In the genomic region with DNA sequence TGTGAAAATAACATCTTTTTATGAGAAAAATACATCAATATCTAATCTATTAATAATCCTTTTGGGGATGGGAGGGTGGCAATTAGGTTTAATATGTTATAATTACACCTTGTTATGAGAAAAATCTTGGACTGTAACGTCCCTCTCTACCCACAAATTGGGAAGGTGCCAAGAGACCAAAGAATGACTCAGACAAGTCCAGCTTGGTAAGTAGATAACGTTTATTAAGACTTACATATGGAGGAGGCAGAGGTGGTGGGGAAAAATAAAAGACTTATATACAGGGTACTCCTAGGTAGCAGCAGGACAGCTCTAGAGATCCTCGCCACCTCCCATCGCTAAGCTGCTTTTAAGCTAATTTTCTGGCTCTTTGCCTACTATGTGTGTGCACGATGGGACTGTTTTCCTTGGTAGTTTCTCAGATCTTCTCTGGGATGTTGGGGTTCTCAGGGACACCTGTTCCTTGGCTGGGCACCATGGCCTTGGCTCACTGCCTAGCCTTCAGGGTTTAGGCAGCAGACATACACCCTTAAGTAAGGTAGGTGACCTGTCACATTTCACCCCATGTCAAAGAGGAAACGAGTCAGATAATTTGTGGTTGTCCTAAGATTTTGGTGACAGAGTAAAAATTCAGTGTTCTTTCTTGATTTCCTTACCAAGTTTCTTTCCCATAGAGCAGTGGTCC, we compare ENCODE assay signal across 12 cellular contexts. TPM values are rescaled to one million over a fixed set of nuclear protein-coding genes. Genes with fewer than 3 reads are reported as not detected.
DNase-seq lines count a peak whose midpoint lies in the region; ATAC-seq and TF ChIP-seq lines count a peak whose summit lies in the region.
"Had no signal": no experiment of that assay in that cellular context is flagged by ENCODE, and none has a peak within 500 bp of the region (broad histone marks: within the 10 kb centered on the region; RNA-seq: fewer than 3 reads in every experiment).

No MANE protein-coding gene starts in this region.

- TF ChIP-seq CTCF in IMR-90 (conservative IDR thresholded peaks at IDR 0.05; ENCODE audit: low read depth, low read length): no peak
- TF ChIP-seq CTCF in kidney epithelial cell (IDR thresholded peaks at IDR 0.05; ENCODE audit: insufficient read depth, low read length, poor library complexity, severe bottlenecking): no peak
- no peak for TF ChIP-seq CTCF in GM10266 (IDR thresholded peaks at IDR 0.05; ENCODE audit: control insufficient read depth, insufficient read depth, low read depth, missing control alignments)
- no peak for TF ChIP-seq CTCF in osteocyte (IDR thresholded peaks at IDR 0.05)

- H3K27me3 ChIP-seq in IMR-90 (ENCODE audit: control insufficient read depth, insufficient read depth, low read length) (no peaks in the 10 kb centered on the region), adipocyte (replicated peaks; ENCODE audit: control insufficient read depth, insufficient read depth, low read length) (no peaks in the 10 kb centered on the region), kidney epithelial cell (ENCODE audit: control insufficient read depth, insufficient read depth, low read length) (no peaks in the 10 kb centered on the region)

- no peak overlapping the region for H3K14ac ChIP-seq in IMR-90 (replicated peaks; ENCODE audit: low read depth, low read length)

- H3K27ac ChIP-seq in IMR-90 (ENCODE audit: insufficient read depth, low read length): no peak overlapping the region

- dilution Hi-C loops in IMR-90 (cut with HindIII; ENCODE audit: low sequenced_read_pairs, unreplicated experiment): no loop called here

- intact Hi-C loops in IMR-90 (cut with micrococcal nuclease): no loop called here

- peaks cover 4% of the 10 kb centered on the region for H3K4me1 Mint-ChIP-seq in osteocyte (ENCODE audit: unreplicated experiment)
- H3K4me1 Mint-ChIP-seq: brain had no signal

- peak; percentile 60 for ATAC-seq in IMR-90 (ENCODE audit: low read depth)
- ATAC-seq: sciatic nerve had no signal

- no peak overlapping the region for H4K8ac ChIP-seq in IMR-90 (ENCODE audit: low read depth in 2 of 2, low read length in 2 of 2)

- H3K18ac ChIP-seq in IMR-90 (ENCODE audit: low read depth, low read length): no peak overlapping the region

- H2BK15ac ChIP-seq in IMR-90 (ENCODE audit: low read depth, low read length): no peak overlapping the region

- H2AFZ ChIP-seq in IMR-90 (replicated peaks; ENCODE audit: low read length, poor library complexity): no peak overlapping the region

- no CpG with 5 or more reads among the region's 6 CpGs for WGBS in IMR-90 (ENCODE audit: extremely low coverage in 2 of 2, insufficient read length in 1 of 2), 2 experiments

- no peak overlapping the region for H2BK120ac ChIP-seq in IMR-90 (ENCODE audit: low read depth, low read length)

- no peak overlapping the region for H2BK5ac ChIP-seq in IMR-90 (ENCODE audit: low read depth, low read length, poor library complexity, severe bottlenecking)

- CTCF ChIA-PET in IMR-90 (lab: Yijun Ruan, JAX): interaction anchor here (0.5 kb wide), 1 partner anchor 51 kb away, joined by 6 read pairs; no protein-coding TSS in a partner anchor

- POLR2A ChIA-PET in IMR-90 (lab: Charles Lee; ENCODE audit: unreplicated experiment): no interaction called here

- H3K36me3 Mint-ChIP-seq in osteocyte (ENCODE audit: unreplicated experiment): peaks cover 36% of the 10 kb centered on the region

- in situ Hi-C loops in IMR-90 (cut with MboI; ENCODE audit: low sequenced_read_pairs): no loop called here

- H3K4me3 ChIP-seq in IMR-90 (ENCODE audit: insufficient read depth, low read depth, low read length): no peak overlapping the region
- no peak overlapping the region for H3K4me3 ChIP-seq in adipocyte (ENCODE audit: low read length)
- no peak overlapping the region for H3K4me3 ChIP-seq in kidney epithelial cell (ENCODE audit: low read depth, low read length)

- no peak for TF ChIP-seq RAD21 in IMR-90 (IDR thresholded peaks at IDR 0.05; ENCODE audit: low read length)

- TF ChIP-seq POLR2A in IMR-90 (IDR thresholded peaks at IDR 0.05; ENCODE audit: low read depth, low read length): no peak

- H3K23ac ChIP-seq in IMR-90 (ENCODE audit: low read depth, low read length): no peak overlapping the region

- no peak overlapping the region for H3K4ac ChIP-seq in IMR-90 (ENCODE audit: low read depth, low read length)

- H3K4me1 ChIP-seq in IMR-90 (ENCODE audit: control insufficient read depth, insufficient read depth, low read length) (peaks cover 3% of the 10 kb centered on the region), adipocyte (ENCODE audit: control insufficient read depth, insufficient read depth, low read length) (peaks cover 5% of the 10 kb centered on the region)

- H3K27ac Mint-ChIP-seq in osteocyte (ENCODE audit: unreplicated experiment): no peak overlapping the region

- H2AK5ac ChIP-seq in IMR-90 (ENCODE audit: low read depth, low read length): no peak overlapping the region

- H4K5ac ChIP-seq in IMR-90 (ENCODE audit: low read depth, low read length): no peak overlapping the region

- H2AK9ac ChIP-seq in IMR-90 (replicated peaks; ENCODE audit: low read depth, low read length, poor library complexity): peak overlapping the region; percentile 33

- no peak overlapping the region for H3K56ac ChIP-seq in IMR-90 (ENCODE audit: extremely low read depth, insufficient read depth, low read length)

- H3K9me1 ChIP-seq in IMR-90 (ENCODE audit: insufficient read depth, low read length): peaks cover 7% of the 10 kb centered on the region

- H4K91ac ChIP-seq in IMR-90 (ENCODE audit: insufficient read depth, low read depth, low read length): no peak overlapping the region

- H3K9me3 ChIP-seq in IMR-90 (ENCODE audit: control insufficient read depth, insufficient read depth, low read length) (no peaks in the 10 kb centered on the region), adipocyte (ENCODE audit: control insufficient read depth, low read length) (no peaks in the 10 kb centered on the region)

- H3K36me3 ChIP-seq in IMR-90 (ENCODE audit: control insufficient read depth, insufficient read depth, low read length) (peaks cover 34% of the 10 kb centered on the region), adipocyte (ENCODE audit: control insufficient read depth, insufficient read depth, low read length, severe bottlenecking) (peaks cover 83% of the 10 kb centered on the region), kidney epithelial cell (ENCODE audit: control insufficient read depth, insufficient read depth, low read length) (peaks cover 1% of the 10 kb centered on the region)

- no peaks in the 10 kb centered on the region for H3K27me3 Mint-ChIP-seq in osteocyte (ENCODE audit: unreplicated experiment)
- H3K27me3 Mint-ChIP-seq: brain had no signal

- no peak overlapping the region for H3K9ac ChIP-seq in IMR-90 (ENCODE audit: low read depth, low read length)
- no peak overlapping the region for H3K9ac ChIP-seq in adipocyte (ENCODE audit: low read length)

- H3K9me3 Mint-ChIP-seq in osteocyte (ENCODE audit: unreplicated experiment): no peaks in the 10 kb centered on the region
- H3K9me3 Mint-ChIP-seq: brain had no signal

- peak; percentile 9 for DNase-seq in COR-L47 (lab: John Stamatoyannopoulos, UW)
- DNase-seq in IMR-90: peak; percentile 80
- peak; percentile 63 for DNase-seq in adipocyte (ENCODE audit: low read depth)
- DNase-seq in kidney epithelial cell (ENCODE audit: low read depth): peak; percentile 23
- no peak for DNase-seq in GM10266 (ENCODE audit: extremely low spot score)
- DNase-seq in osteocyte (ENCODE audit: extremely low spot score, unreplicated experiment): no peak
- DNase-seq in NCI-H1930 (lab: John Stamatoyannopoulos, UW): no peak
- no peak for DNase-seq in medulla oblongata (ENCODE audit: extremely low spot score)
- DNase-seq: islet precursor cell, NCI-H1436 treated with DMSO at 0.1 percent for 48 hours had no signal

- peaks cover 0 to 6% of the 10 kb centered on the region in 2 experiments; a peak in 2 of 4 replicates for H3K79me1 ChIP-seq in IMR-90 (ENCODE audit: low read depth in 1 of 2, low read length in 2 of 2)

- no peak overlapping the region for H3K4me3 Mint-ChIP-seq in osteocyte (ENCODE audit: unreplicated experiment)
- H3K4me3 Mint-ChIP-seq: brain had no signal

- no TSS peak for BruUV-seq in IMR-90 (replicated peaks; lab: Mats Ljungman, UMichigan)

- no peaks in the 10 kb centered on the region for H4K20me1 ChIP-seq in IMR-90 (ENCODE audit: insufficient read depth, low read length)

- no peak overlapping the region for H3K4me2 ChIP-seq in IMR-90 (ENCODE audit: low read depth, low read length)

- H2BK20ac ChIP-seq in IMR-90 (ENCODE audit: low read depth, low read length): no peak overlapping the region

TF ChIP-seq in IMR-90, 13 proteins besides CTCF, POLR2A, EP300 and RAD21:
- TF ChIP-seq, protein P1, sequence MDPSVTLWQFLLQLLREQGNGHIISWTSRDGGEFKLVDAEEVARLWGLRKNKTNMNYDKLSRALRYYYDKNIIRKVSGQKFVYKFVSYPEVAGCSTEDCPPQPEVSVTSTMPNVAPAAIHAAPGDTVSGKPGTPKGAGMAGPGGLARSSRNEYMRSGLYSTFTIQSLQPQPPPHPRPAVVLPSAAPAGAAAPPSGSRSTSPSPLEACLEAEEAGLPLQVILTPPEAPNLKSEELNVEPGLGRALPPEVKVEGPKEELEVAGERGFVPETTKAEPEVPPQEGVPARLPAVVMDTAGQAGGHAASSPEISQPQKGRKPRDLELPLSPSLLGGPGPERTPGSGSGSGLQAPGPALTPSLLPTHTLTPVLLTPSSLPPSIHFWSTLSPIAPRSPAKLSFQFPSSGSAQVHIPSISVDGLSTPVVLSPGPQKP (IDR thresholded peaks at IDR 0.05; ENCODE audit: borderline replicate concordance, low read depth, low read length): no peak
- TF ChIP-seq NFE2L2 (IDR thresholded peaks at IDR 0.05; ENCODE audit: low read depth, low read length): no peak

RNA-seq across cellular contexts. Expression of a gene that starts 31.5 kb away (rescaled TPM):
- total RNA-seq in IMR-90 (2012; rRNA removed) (19.7 and 24.2 TPM in 2 replicates), kidney epithelial cell (30.9 and 35.9 TPM in 2 replicates), osteocyte (43.4 and 47.7 TPM in 2 replicates)
- polyA plus RNA-seq in IMR-90 (2012; rRNA removed): 20.4 and 23.4 TPM in 2 replicates
- 5.7 and 6.6 TPM in 2 replicates for polyA plus RNA-seq in IMR-90 (2012; cell fraction: cytosol; rRNA removed)
- polyA plus RNA-seq in IMR-90 (2012; cell fraction: nucleus; rRNA removed; ENCODE audit: low replicate concordance): 42.0 and 103 TPM in 2 replicates

RNA-seq across cellular contexts. Expression of a gene that starts 37.3 kb away (rescaled TPM):
- 18.9 and 19.9 TPM in 2 replicates for total RNA-seq in IMR-90 (2012; rRNA removed)
- polyA plus RNA-seq in IMR-90 (2012; rRNA removed): 14.0 and 17.7 TPM in 2 replicates
- polyA plus RNA-seq in IMR-90 (2012; cell fraction: cytosol; rRNA removed): 6.7 and 8.8 TPM in 2 replicates
- 8.1 and 36.9 TPM in 2 replicates for polyA plus RNA-seq in IMR-90 (2012; cell fraction: nucleus; rRNA removed; ENCODE audit: low replicate concordance)
- total RNA-seq in kidney epithelial cell: 29.5 and 39.8 TPM in 2 replicates
- total RNA-seq in osteocyte: 27.3 and 29.2 TPM in 2 replicates

Comparison
In these comparisons a context has a peak if more than half of its experiments do, and no peak if none do; other contexts are left out.
1. DNase-seq: peak in COR-L47 (single experiment), IMR-90 (single experiment), adipocyte (single experiment) and kidney epithelial cell (single experiment); none in GM10266 (single experiment), osteocyte (single experiment), NCI-H1930 (0 of 2) and medulla oblongata (single experiment).